Comparison of ENCODE assay signal across 20 cellular contexts in the genomic region with DNA sequence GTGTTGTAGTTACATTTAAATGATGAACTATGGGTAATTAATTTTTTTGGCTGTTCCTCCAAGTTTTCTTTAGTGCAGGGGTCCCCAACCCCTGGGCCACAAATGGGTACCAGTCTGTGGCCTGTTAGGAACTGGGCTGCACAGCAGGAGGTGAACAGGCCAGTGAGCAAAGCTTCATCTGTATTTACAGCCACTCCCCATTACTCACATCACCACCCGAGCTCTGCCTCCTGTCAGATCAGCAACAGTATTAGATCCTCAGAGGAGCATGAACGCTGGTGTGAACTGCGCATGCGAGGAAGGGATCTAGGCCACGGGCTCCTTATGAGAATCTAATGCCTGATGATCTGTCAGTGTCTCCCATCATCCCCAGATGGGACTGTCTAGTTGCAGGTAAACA.
"Had no signal": no experiment of that assay in that cellular context is flagged by ENCODE, and none has a peak within 500 bp of the region (broad histone marks: within the 10 kb centered on the region; RNA-seq: fewer than 3 reads in every experiment).

No MANE protein-coding gene starts in this region.

- H3K27ac ChIP-seq: adrenal gland had no signal

- DNase-seq: activated CD4-positive, alpha-beta memory T cell treated with anti-CD3 and anti-CD28 coated beads for 36 hours; activated CD4-positive, alpha-beta T cell treated with anti-CD3 and anti-CD28 coated beads, Interleukin-2, amount 10 ng/mL, durations not matched to agents 7 days and 5 days; activated CD4-positive, CD25-positive, alpha-beta regulatory T cell; activated CD8-positive, alpha-beta memory T cell treated with anti-CD3 and anti-CD28 coated beads for 24 hours; activated naive CD4-positive, alpha-beta T cell treated with anti-CD3 and anti-CD28 coated beads, Interleukin-2, amount 50 U/mL, for 16 hours; activated naive CD8-positive, alpha-beta T cell treated with anti-CD3 and anti-CD28 coated beads, Interleukin-2, amount 10 ng/mL, durations not matched to agents 7 days and 5 days; activated T-cell treated with anti-CD3 and anti-CD28 coated beads, Interleukin-2, amount 50 U/mL, for 72 hours; adrenal gland; Kasumi-1; NCI-H1048; NCI-H146; NCI-H187 treated with DMSO at 0.1 percent for 48 hours; NCI-H2081 treated with DMSO at 0.1 percent for 48 hours; NCI-H446; NCI-H524; SHP77; T-helper 17 cell; T-helper 9 cell had no signal

- H3K27ac Mint-ChIP-seq: activated CD4-positive, alpha-beta memory T cell treated with anti-CD3 and anti-CD28 coated beads for 36 hours; activated naive CD8-positive, alpha-beta T cell treated with anti-CD3 and anti-CD28 coated beads, Interleukin-2, amount 10 ng/mL, durations not matched to agents 7 days and 5 days; activated T-helper 2 cell treated with anti-CD3 and anti-CD28 coated beads, Interferon-gamma antibody, Interleukin-2, Interleukin-4, amounts not matched to agents 10 μg/mL and 5 μg/mL and 100 μg/mL, durations not matched to agents 14 hours and 24 hours and 36 hours; T-helper 17 cell had no signal

- H3K27me3 Mint-ChIP-seq: activated CD4-positive, alpha-beta memory T cell treated with anti-CD3 and anti-CD28 coated beads for 36 hours; activated CD4-positive, alpha-beta T cell treated with anti-CD3 and anti-CD28 coated beads, Interleukin-2, amount 10 ng/mL, durations not matched to agents 7 days and 5 days; activated naive CD8-positive, alpha-beta T cell treated with anti-CD3 and anti-CD28 coated beads, Interleukin-2, amount 10 ng/mL, durations not matched to agents 7 days and 5 days; T-helper 17 cell had no signal

- H3K27me3 ChIP-seq: adrenal gland had no signal

- H3K4me1 ChIP-seq: adrenal gland had no signal

- H3K4me3 Mint-ChIP-seq: activated CD4-positive, alpha-beta memory T cell treated with anti-CD3 and anti-CD28 coated beads for 36 hours; activated CD4-positive, alpha-beta T cell treated with anti-CD3 and anti-CD28 coated beads, Interleukin-2, amount 10 ng/mL, durations not matched to agents 7 days and 5 days; activated naive CD8-positive, alpha-beta T cell treated with anti-CD3 and anti-CD28 coated beads, Interleukin-2, amount 10 ng/mL, durations not matched to agents 7 days and 5 days; activated T-cell treated with anti-CD3 and anti-CD28 coated beads, Interleukin-2, amount 50 U/mL, for 72 hours; T-helper 17 cell had no signal

- H3K4me3 ChIP-seq: adrenal gland, K562 had no signal

- H3K9me3 Mint-ChIP-seq: activated CD4-positive, alpha-beta memory T cell treated with anti-CD3 and anti-CD28 coated beads for 36 hours; activated CD4-positive, alpha-beta T cell treated with anti-CD3 and anti-CD28 coated beads, Interleukin-2, amount 10 ng/mL, durations not matched to agents 7 days and 5 days; activated naive CD8-positive, alpha-beta T cell treated with anti-CD3 and anti-CD28 coated beads, Interleukin-2, amount 10 ng/mL, durations not matched to agents 7 days and 5 days; activated T-helper 2 cell treated with anti-CD3 and anti-CD28 coated beads, Interferon-gamma antibody, Interleukin-2, Interleukin-4, amounts not matched to agents 10 μg/mL and 5 μg/mL and 100 μg/mL, durations not matched to agents 14 hours and 24 hours and 36 hours had no signal

- H3K9me3 ChIP-seq: adrenal gland had no signal

- ATAC-seq: activated T-cell treated with anti-CD3 and anti-CD28 coated beads, Interleukin-2, amount 50 U/mL, for 72 hours; K562; T-helper 17 cell had no signal
